ENCODE assay signal across 19 cellular contexts in genomic region chr18:58407263-58407648, GRCh38.
"Had no signal": no experiment of that assay in that cellular context is flagged by ENCODE, and none has a peak within 500 bp of the region (broad histone marks: within the 10 kb centered on the region; RNA-seq: fewer than 3 reads in every experiment).

No MANE protein-coding gene starts in this region.

- H3K27me3 ChIP-seq: left lung, suprapubic skin had no signal

- H3K79me2 ChIP-seq: parathyroid adenoma had no signal

- H3K36me3 ChIP-seq: left lung, suprapubic skin had no signal

- DNase-seq: activated B cell treated with CpG ODN at 0.5 μM for 24 hours; activated CD4-positive, alpha-beta T cell treated with anti-CD3 and anti-CD28 coated beads for 48 hours; activated CD8-positive, alpha-beta memory T cell treated with anti-CD3 and anti-CD28 coated beads, Interleukin-2, amount 50 U/mL, for 4 hours; activated CD8-positive, alpha-beta T cell treated with anti-CD3 and anti-CD28 coated beads, Interleukin-2, amount 10 ng/mL, durations not matched to agents 7 days and 5 days; activated gamma-delta T cell; activated naive CD8-positive, alpha-beta T cell treated with anti-CD3 and anti-CD28 coated beads, Interleukin-2, amount 10 ng/mL, durations not matched to agents 7 days and 5 days; activated T-cell treated with anti-CD3 and anti-CD28 coated beads, Interleukin-2, amount 50 U/mL, for 72 hours; effector memory CD4-positive, alpha-beta T cell; foreskin fibroblast; glutamatergic neuron; immature natural killer cell; left lung; mucosa of descending colon; naive thymus-derived CD4-positive, alpha-beta T cell; stimulated activated naive CD8-positive, alpha-beta T cell treated with anti-CD3 and anti-CD28 coated beads, Interleukin-15, Interleukin-2, amounts not matched to agents 100 U/mL and 50 U/mL, for 24 hours; trophoblast cell had no signal

- H3K4me1 ChIP-seq: parathyroid adenoma, suprapubic skin had no signal

- H3K27ac ChIP-seq: left lung, parathyroid adenoma, suprapubic skin had no signal

- H3K4me3 ChIP-seq: left lung, mucosa of descending colon, suprapubic skin had no signal

- H2AFZ ChIP-seq: parathyroid adenoma had no signal

- FAIRE-seq: TTC549 had no signal

- ATAC-seq: activated CD8-positive, alpha-beta T cell treated with anti-CD3 and anti-CD28 coated beads, Interleukin-2, amount 10 ng/mL, durations not matched to agents 7 days and 5 days; activated T-cell treated with anti-CD3 and anti-CD28 coated beads, Interleukin-2, amount 50 U/mL, for 72 hours; left lung; mucosa of descending colon; naive thymus-derived CD4-positive, alpha-beta T cell; stimulated activated naive CD8-positive, alpha-beta T cell treated with anti-CD3 and anti-CD28 coated beads, Interleukin-15, Interleukin-2, amounts not matched to agents 100 U/mL and 50 U/mL, for 24 hours had no signal

- H3K9ac ChIP-seq: parathyroid adenoma had no signal

- H3K9me3 ChIP-seq: left lung, mucosa of descending colon, suprapubic skin had no signal
